8 cellular contexts compared by ENCODE assay signal in genomic region chr11:6473481-6474422, GRCh38. TPM values are rescaled to one million over a fixed set of nuclear protein-coding genes. Genes with fewer than 3 reads are reported as not detected.
DNase-seq lines count a peak whose midpoint lies in the region; ATAC-seq and TF ChIP-seq lines count a peak whose summit lies in the region.

Gene TRIM3 (minus strand): TSS chr11:6473941. CDS start chr11:6465695, 8,246 bp downstream.

- TF ChIP-seq CTCF in Caco-2 (IDR thresholded peaks at IDR 0.05; ENCODE audit: insufficient read depth in 1 of 2, low read depth in 1 of 2, low read length in 1 of 2, severe bottlenecking in 1 of 2, unreplicated experiment in 1 of 2) (peak in 1 of 2 experiments; percentile 39), fibroblast of the aortic adventitia (IDR thresholded peaks at IDR 0.05; ENCODE audit: insufficient read depth, low read length) (peak; percentile 49), nephron progenitor cell (IDR thresholded peaks at IDR 0.05) (no peak)

- intact Hi-C loops in Caco-2 (cut with micrococcal nuclease; ENCODE audit: unreplicated experiment), result loop anchor here (1.0 to 2.0 kb wide), 5 partner anchors 8 to 131 kb away; partner anchors contain the start of genes ARFIP2, SMPD1 and TIMM10B

- peak; percentile 92 to 94 for DNase-seq in Caco-2
- peak; percentile 84 for DNase-seq in RKO (ENCODE audit: low spot score)
- DNase-seq in activated effector memory CD4-positive, alpha-beta T cell treated with anti-CD3 and anti-CD28 coated beads, Interleukin-2, amount 50 U/mL, for 16 hours, result peak; percentile 92
- peak; percentile 80 for DNase-seq in fibroblast of the aortic adventitia (ENCODE audit: low read depth)
- peak; percentile 97 for DNase-seq in nephron progenitor cell

- 0 out of 2 replicates have a peak, but pooled peaks cover 7% of the 10 kb centered on the region for H3K36me3 ChIP-seq in Caco-2 (ENCODE audit: control insufficient read depth, insufficient read depth, low read length)

- H3K4me3 Mint-ChIP-seq in Caco-2 (ENCODE audit: unreplicated experiment) (peak within 1 kb of the TSS; percentile 84), nephron progenitor cell (peak within 1 kb of the TSS; percentile 90)
- H3K4me3 Mint-ChIP-seq in stimulated activated naive CD8-positive, alpha-beta T cell treated with anti-CD3 and anti-CD28 coated beads, Interleukin-15, Interleukin-2, amounts not matched to agents 100 ng/mL and 50 ng/mL, for 24 hours, result peak within 1 kb of the TSS; percentile 81

- H3K36me3 Mint-ChIP-seq in Caco-2 (ENCODE audit: insufficient read depth, unreplicated experiment) (peaks cover 50% of the 10 kb centered on the region), nephron progenitor cell (ENCODE audit: low read depth) (peaks cover 14% of the 10 kb centered on the region)
- H3K36me3 Mint-ChIP-seq in stimulated activated naive CD8-positive, alpha-beta T cell treated with anti-CD3 and anti-CD28 coated beads, Interleukin-15, Interleukin-2, amounts not matched to agents 100 ng/mL and 50 ng/mL, for 24 hours (ENCODE audit: low read depth), result peaks cover 17% of the 10 kb centered on the region

- H3K4me1 Mint-ChIP-seq in Caco-2 (ENCODE audit: low read depth, unreplicated experiment) (peaks cover 29% of the 10 kb centered on the region), nephron progenitor cell (peaks cover 27% of the 10 kb centered on the region)
- H3K4me1 Mint-ChIP-seq in stimulated activated naive CD8-positive, alpha-beta T cell treated with anti-CD3 and anti-CD28 coated beads, Interleukin-15, Interleukin-2, amounts not matched to agents 100 ng/mL and 50 ng/mL, for 24 hours (ENCODE audit: low read depth), result peaks cover 12% of the 10 kb centered on the region

- H3K27me3 Mint-ChIP-seq in Caco-2 (ENCODE audit: insufficient read depth, unreplicated experiment) (no peaks in the 10 kb centered on the region), nephron progenitor cell (ENCODE audit: low read depth, poor library complexity) (no peaks in the 10 kb centered on the region)
- H3K27me3 Mint-ChIP-seq in stimulated activated naive CD8-positive, alpha-beta T cell treated with anti-CD3 and anti-CD28 coated beads, Interleukin-15, Interleukin-2, amounts not matched to agents 100 ng/mL and 50 ng/mL, for 24 hours, result no peaks in the 10 kb centered on the region

- POLR2A ChIA-PET in Caco-2 (lab: Charles Lee), result interaction anchor here (0.6 kb wide), 1 partner anchor 31 kb away, joined by 4 read pairs; no protein-coding TSS in a partner anchor

- no peak for TF ChIP-seq RAD21 in Ishikawa (IDR thresholded peaks at IDR 0.05; ENCODE audit: low read depth)

- BruUV-seq in Caco-2 (replicated peaks; lab: Mats Ljungman, UMichigan), result no TSS peak

- no peaks in the 10 kb centered on the region for H3K27me3 ChIP-seq in Caco-2 (replicated peaks; ENCODE audit: control insufficient read depth, insufficient read depth, low read length)

- peak; percentile 73 for ATAC-seq in GM21515 (IDR thresholded peaks at IDR 0.05; ENCODE audit: unreplicated experiment)

- peak within 1 kb of the TSS; percentile 65 for H3K4me3 ChIP-seq in Caco-2 (ENCODE audit: low read depth, low read length)
- H3K4me3 ChIP-seq in fibroblast of the aortic adventitia (ENCODE audit: low read depth, low read length), result peak within 1 kb of the TSS; percentile 93

- CTCF ChIA-PET in Caco-2 (lab: Charles Lee), result interaction anchor here (1.0 to 3.5 kb wide), 4 partner anchors 14 to 145 kb away, joined by 3 to 19 read pairs (median 4); partner anchors contain the start of gene TPP1

- no peaks in the 10 kb centered on the region for H3K9me3 ChIP-seq in Caco-2

- H3K9me3 Mint-ChIP-seq in Caco-2 (ENCODE audit: unreplicated experiment) (no peaks in the 10 kb centered on the region), nephron progenitor cell (no peaks in the 10 kb centered on the region)
- no peaks in the 10 kb centered on the region for H3K9me3 Mint-ChIP-seq in stimulated activated naive CD8-positive, alpha-beta T cell treated with anti-CD3 and anti-CD28 coated beads, Interleukin-15, Interleukin-2, amounts not matched to agents 100 ng/mL and 50 ng/mL, for 24 hours

- H3K4me1 ChIP-seq in Caco-2, result peaks cover 30% of the 10 kb centered on the region

- TF ChIP-seq EP300 in Ishikawa (IDR thresholded peaks at IDR 0.05; ENCODE audit: borderline replicate concordance), result no peak

- H3K27ac Mint-ChIP-seq in Caco-2 (ENCODE audit: unreplicated experiment) (peak within 1 kb of the TSS; percentile 96), nephron progenitor cell (peak within 1 kb of the TSS; percentile 94)
- H3K27ac Mint-ChIP-seq in stimulated activated naive CD8-positive, alpha-beta T cell treated with anti-CD3 and anti-CD28 coated beads, Interleukin-15, Interleukin-2, amounts not matched to agents 100 ng/mL and 50 ng/mL, for 24 hours, result peak within 1 kb of the TSS; percentile 37

TF ChIP-seq in Ishikawa, 13 proteins besides CTCF, POLR2A, EP300 and RAD21:
- TF ChIP-seq MAX (IDR thresholded peaks at IDR 0.05) (peak; percentile 29; the same call in 1 of the 2 replicates), CEBPB (IDR thresholded peaks at IDR 0.05) (no peak), TCF12 (IDR thresholded peaks at IDR 0.05; ENCODE audit: low read depth) (0 out of 2 replicates have a peak, but pooled peaks have one; percentile 29), EGR1 (IDR thresholded peaks at IDR 0.05) (no peak; the same call in 1 of the 2 replicates), USF1 (IDR thresholded peaks at IDR 0.05) (peak; percentile 76), YY1 (IDR thresholded peaks at IDR 0.05; ENCODE audit: low read depth) (no peak)

RNA-seq across cellular contexts. Expression of gene TRIM3, which starts in this region (rescaled TPM):
- total RNA-seq in Caco-2 (2022), result 28.0 and 33.4 TPM in 2 replicates
- total RNA-seq in fibroblast of the aortic adventitia (ENCODE audit: low replicate concordance), result 18.9 and 23.8 TPM in 2 replicates

Comparison
In these comparisons a context has a peak if more than half of its experiments do, and no peak if none do; other contexts are left out.
1. Peak in every context shown above with its lines: DNase-seq, ATAC-seq and H3K4me3 ChIP-seq.
2. H3K27ac Mint-ChIP-seq: peak in every context shown above with its lines; median percentile 96 in Caco-2; 94 in nephron progenitor cell; 37 in stimulated activated naive CD8-positive, alpha-beta T cell treated with anti-CD3 and anti-CD28 coated beads, Interleukin-15, Interleukin-2, amounts not matched to agents 100 ng/mL and 50 ng/mL, for 24 hours.